20 cellular contexts compared by ENCODE assay signal in genomic region chr12:46470975-46471374, GRCh38.
DNase-seq lines count a peak whose midpoint lies in the region; ATAC-seq and TF ChIP-seq lines count a peak whose summit lies in the region.
"Had no signal": no experiment of that assay in that cellular context is flagged by ENCODE, and none has a peak within 500 bp of the region (broad histone marks: within the 10 kb centered on the region; RNA-seq: fewer than 3 reads in every experiment).

No MANE protein-coding gene starts in this region.

- H3K36me3 ChIP-seq in MG63 (peaks cover 9% of the 10 kb centered on the region), mammary epithelial cell (ENCODE audit: insufficient read depth, low read length) (no peaks in the 10 kb centered on the region), psoas muscle (ENCODE audit: insufficient read depth in 1 of 2, low read depth in 1 of 2) (no peaks in the 10 kb centered on the region)
- H3K36me3 ChIP-seq: left lung, right atrium auricular region had no signal

- H3K4me1 ChIP-seq in mammary epithelial cell (ENCODE audit: insufficient read depth, low read length): peaks cover 38% of the 10 kb centered on the region
- peaks cover 42% of the 10 kb centered on the region for H3K4me1 ChIP-seq in psoas muscle

- H3K27me3 ChIP-seq in MG63: no peaks in the 10 kb centered on the region
- H3K27me3 ChIP-seq in mammary epithelial cell (ENCODE audit: insufficient read depth, low read length): no peaks in the 10 kb centered on the region
- no peaks in the 10 kb centered on the region for H3K27me3 ChIP-seq in psoas muscle (ENCODE audit: insufficient read depth in 3 of 3, low read length in 2 of 3)
- H3K27me3 ChIP-seq: left lung, right atrium auricular region had no signal

- H3K4me3 ChIP-seq in MG63 (no peak overlapping the region), mammary epithelial cell (replicated peaks in 1 of 3; ENCODE audit: insufficient read depth in 1 of 3, low read depth in 2 of 3, low read length in 3 of 3) (no peak overlapping the region), psoas muscle (no peak overlapping the region)
- H3K4me3 ChIP-seq: coronary artery, left lung, right atrium auricular region had no signal

- peak overlapping the region; percentile 25 to 55 for H3K4me3 Mint-ChIP-seq in activated T-cell treated with anti-CD3 and anti-CD28 coated beads, Interleukin-2, amount 50 U/mL, for 72 hours
- H3K4me3 Mint-ChIP-seq: brain had no signal

- peak in 1 of 2 donors; percentile 16 for ATAC-seq in activated T-cell treated with anti-CD3 and anti-CD28 coated beads, Interleukin-2, amount 50 U/mL, for 72 hours (replicated peaks in 1 of 2)
- ATAC-seq in psoas muscle (no peak), GM18502 (IDR thresholded peaks at IDR 0.05; ENCODE audit: poor library complexity, unreplicated experiment) (no peak)
- ATAC-seq: activated T-cell treated with anti-CD3 and anti-CD28 coated beads, Interleukin-2, amount 50 U/mL, for 4 hours; left lung had no signal

- H3K27ac ChIP-seq in mammary epithelial cell (ENCODE audit: insufficient read depth, low read depth, low read length): no peak overlapping the region
- H3K27ac ChIP-seq in psoas muscle: peak overlapping the region; percentile 74
- H3K27ac ChIP-seq: coronary artery, left lung had no signal

- in situ Hi-C loops in mammary epithelial cell (cut with MboI; ENCODE audit: low sequenced_read_pairs in 2 of 2): no loop called here

- H4K20me1 ChIP-seq in mammary epithelial cell (ENCODE audit: insufficient read depth, low read length): no peaks in the 10 kb centered on the region

- no peak overlapping the region for H3K9ac ChIP-seq in mammary epithelial cell (ENCODE audit: insufficient read depth, low read length)

- peaks cover 0 to 4% of the 10 kb centered on the region in 2 donors for H3K36me3 Mint-ChIP-seq in activated T-cell treated with anti-CD3 and anti-CD28 coated beads, Interleukin-2, amount 50 U/mL, for 72 hours (ENCODE audit: insufficient read depth in 2 of 2)
- H3K36me3 Mint-ChIP-seq: brain had no signal

- peaks cover 29% of the 10 kb centered on the region for H3K4me1 Mint-ChIP-seq in activated T-cell treated with anti-CD3 and anti-CD28 coated beads, Interleukin-2, amount 50 U/mL, for 72 hours (ENCODE audit: low read depth)

- H3K79me2 ChIP-seq in mammary epithelial cell (ENCODE audit: insufficient read depth, low read length): no peaks in the 10 kb centered on the region

- dilution Hi-C loops in mammary epithelial cell (cut with HindIII; ENCODE audit: low sequenced_read_pairs): loop anchor here (5.0 kb wide), 2 partner anchors 39 to 104 kb away; no protein-coding TSS in a partner anchor

- CTCF ChIA-PET in mammary epithelial cell (lab: Charles Lee; ENCODE audit: low non-redundant PET): interaction anchor here (0.7 kb wide), 1 partner anchor 191 kb away, joined by 3 read pairs; no protein-coding TSS in a partner anchor

- no peak for TF ChIP-seq CTCF in mammary epithelial cell (conservative IDR thresholded peaks at IDR 0.05 in 1 of 2, IDR thresholded peaks at IDR 0.05 in 1 of 2; ENCODE audit: extremely low read depth in 1 of 2, insufficient read depth in 1 of 2, low read depth in 1 of 2, low read length in 2 of 2)
- TF ChIP-seq CTCF in psoas muscle (IDR thresholded peaks at IDR 0.05): no peak

- WGBS in mammary epithelial cell (ENCODE audit: low coverage, missing lambda C conversion rate): 90% methylated on average over 1 of the region's 1 CpG
- WGBS in psoas muscle, 3 donors: 46 to 53% (median 48%) methylated on average over 1 of the region's 1 CpG

- H2AFZ ChIP-seq in mammary epithelial cell (ENCODE audit: low read depth, low read length): peak overlapping the region; percentile 46

- H3K27ac Mint-ChIP-seq in activated T-cell treated with anti-CD3 and anti-CD28 coated beads, Interleukin-2, amount 50 U/mL, for 72 hours: no peak overlapping the region
- H3K27ac Mint-ChIP-seq: brain had no signal

- no TSS peak for BruUV-seq in mammary epithelial cell (replicated peaks; lab: Mats Ljungman, UMichigan)

- no peak for DNase-seq in activated T-cell treated with anti-CD3 and anti-CD28 coated beads, Interleukin-2, amount 50 U/mL, for 72 hours
- DNase-seq in activated T-cell treated with anti-CD3 and anti-CD28 coated beads, Interleukin-2, amount 50 U/mL, for 1 hour: no peak
- peak; percentile 75 for DNase-seq in MG63
- peak; percentile 55 for DNase-seq in mammary epithelial cell
- no peak for DNase-seq in psoas muscle
- no peak for DNase-seq in SIG-M5 (lab: John Stamatoyannopoulos, UW)
- no peak for DNase-seq in NCI-H1694 treated with DMSO at 0.1 percent for 48 hours (lab: John Stamatoyannopoulos, UW)
- DNase-seq: activated CD4-positive, alpha-beta T cell treated with anti-CD3 and anti-CD28 coated beads, Interleukin-2, amount 10 ng/mL, durations not matched to agents 7 days and 5 days; activated T-cell treated with anti-CD3 and anti-CD28 coated beads, Interleukin-2, amount 50 U/mL, for 4 hours; DMS79; Kasumi-1; left lung; NCI-H1417; NCI-H82; nucleus accumbens; stimulated activated CD4-positive, alpha-beta T cell treated with anti-CD3 and anti-CD28 coated beads, Interleukin-15, amount 100 ng/mL, for 24 hours had no signal

- intact Hi-C loops in mammary epithelial cell (cut with micrococcal nuclease) (no loop called here), psoas muscle (cut with DNase I) (loop anchor here in 1 of 2 donors (5.0 kb wide), 1 partner anchor 66 kb away; no protein-coding TSS in a partner anchor)

- no peaks in the 10 kb centered on the region for H3K27me3 Mint-ChIP-seq in activated T-cell treated with anti-CD3 and anti-CD28 coated beads, Interleukin-2, amount 50 U/mL, for 72 hours (ENCODE audit: low read depth)
- H3K27me3 Mint-ChIP-seq: activated CD4-positive, alpha-beta T cell treated with anti-CD3 and anti-CD28 coated beads, Interleukin-2, amount 10 ng/mL, durations not matched to agents 7 days and 5 days; brain had no signal

- H3K9me3 Mint-ChIP-seq in activated T-cell treated with anti-CD3 and anti-CD28 coated beads, Interleukin-2, amount 50 U/mL, for 72 hours: no peaks in the 10 kb centered on the region
- H3K9me3 Mint-ChIP-seq: activated T-cell treated with anti-CD3 and anti-CD28 coated beads, Interleukin-2, amount 50 U/mL, for 4 hours; brain had no signal

- H3K4me2 ChIP-seq in mammary epithelial cell (ENCODE audit: insufficient read depth, low read depth, low read length): no peak overlapping the region

- H3K9me3 ChIP-seq in MG63 (peaks cover 3% of the 10 kb centered on the region; the same call in 1 of the 2 replicates), mammary epithelial cell (replicated peaks; ENCODE audit: insufficient read depth, low read length) (no peaks in the 10 kb centered on the region), psoas muscle (no peaks in the 10 kb centered on the region)
- H3K9me3 ChIP-seq: left lung, right atrium auricular region had no signal

Comparison
In these comparisons a context has a peak if more than half of its experiments do, and no peak if none do; other contexts are left out.
1. DNase-seq: peak in MG63 (single experiment) and mammary epithelial cell (single experiment); none in activated T-cell treated with anti-CD3 and anti-CD28 coated beads, Interleukin-2, amount 50 U/mL, for 72 hours (0 of 2), activated T-cell treated with anti-CD3 and anti-CD28 coated beads, Interleukin-2, amount 50 U/mL, for 1 hour (single experiment), psoas muscle (0 of 2), SIG-M5 (single experiment) and NCI-H1694 treated with DMSO at 0.1 percent for 48 hours (single experiment).